ENCODE assay signal across 8 cellular contexts in genomic region chr17:36602924-36603384, GRCh38. TPM values are rescaled to one million over a fixed set of nuclear protein-coding genes. Genes with fewer than 3 reads are reported as not detected.
DNase-seq lines count a peak whose midpoint lies in the region; ATAC-seq and TF ChIP-seq lines count a peak whose summit lies in the region.

No MANE protein-coding gene starts in this region.

- no peaks in the 10 kb centered on the region for H3K27me3 Mint-ChIP-seq in chondrocyte (ENCODE audit: low read depth)

- DNase-seq in NCI-H2227 treated with DMSO at 0.1 percent for 48 hours (lab: John Stamatoyannopoulos, UW) (peak; percentile 57), chondrocyte (ENCODE audit: low spot score) (no peak)
- DNase-seq in activated CD4-positive, CD25-positive, alpha-beta regulatory T cell treated with anti-CD3 and anti-CD28 coated beads, Interleukin-2, amount 50 U/mL, for 72 hours = peak; percentile 57
- DNase-seq in stimulated activated CD4-positive, alpha-beta T cell treated with anti-CD3 and anti-CD28 coated beads, Interleukin-4, amount 100 ng/mL, for 1 hour = peak; percentile 64

- no peaks in the 10 kb centered on the region for H3K36me3 Mint-ChIP-seq in chondrocyte (ENCODE audit: low read depth)

- H3K27ac ChIP-seq in 22Rv1 = peak overlapping the region; percentile 81
- H3K27ac ChIP-seq in liver (ENCODE audit: low read depth in 1 of 2, low read length in 2 of 2) = no peak overlapping the region

- H3K4me3 ChIP-seq in GM12875 (ENCODE audit: low read depth, low read length) (peak overlapping the region; percentile 86), liver (ENCODE audit: low read depth in 1 of 3, low read length in 3 of 3) (peak overlapping the region; percentile 80 to 100 (median 82))

- no peaks in the 10 kb centered on the region for H3K36me3 ChIP-seq in liver (ENCODE audit: control insufficient read depth in 4 of 4, insufficient read depth in 3 of 4, low read depth in 1 of 4, low read length in 3 of 4)

- H3K4me3 Mint-ChIP-seq in chondrocyte (ENCODE audit: unreplicated experiment) = peak overlapping the region; percentile 76

- no peaks in the 10 kb centered on the region for H3K9me3 Mint-ChIP-seq in chondrocyte (ENCODE audit: low read depth)

- H3K27ac Mint-ChIP-seq in chondrocyte (ENCODE audit: unreplicated experiment) = peak overlapping the region; percentile 8

- H3K9me3 ChIP-seq in liver (ENCODE audit: control insufficient read depth in 4 of 4, low read length in 3 of 4) = no peaks in the 10 kb centered on the region

- peaks cover 30% of the 10 kb centered on the region for H3K4me1 Mint-ChIP-seq in chondrocyte (ENCODE audit: low read depth)

- H3K4me1 ChIP-seq in liver (ENCODE audit: control insufficient read depth in 4 of 4, insufficient read depth in 4 of 4, low read length in 3 of 4) = peaks cover 5 to 21% (median 15%) of the 10 kb centered on the region in 4 donors

- ATAC-seq in HG03039 (IDR thresholded peaks at IDR 0.05; ENCODE audit: unreplicated experiment) = no peak

- no peaks in the 10 kb centered on the region for H3K27me3 ChIP-seq in liver (ENCODE audit: control insufficient read depth in 4 of 4, insufficient read depth in 4 of 4, low read length in 3 of 4)

- peak; percentile 88 for TF ChIP-seq CTCF in 22Rv1 (IDR thresholded peaks at IDR 0.05)
- TF ChIP-seq CTCF in GM12875 (IDR thresholded peaks at IDR 0.05; ENCODE audit: borderline replicate concordance, insufficient read depth, low read depth, low read length) = peak; percentile 81
- TF ChIP-seq CTCF in chondrocyte (IDR thresholded peaks at IDR 0.05) = peak; percentile 96
- TF ChIP-seq CTCF in liver (IDR thresholded peaks at IDR 0.05; ENCODE audit: low read depth, low read length, missing input control) = peak; percentile 62

- H3K9ac ChIP-seq in liver (ENCODE audit: low read depth in 1 of 2, low read length in 2 of 2) = peak overlapping the region in 1 of 2 donors; percentile 29

- peak; percentile 68 to 79 for TF ChIP-seq RAD21 in liver (IDR thresholded peaks at IDR 0.05)

- WGBS in liver = 22% methylated on average over 5 of the region's 5 CpGs

TF ChIP-seq in liver, 16 proteins besides CTCF, POLR2A, EP300 and RAD21:
- TF ChIP-seq TAF1 (conservative IDR thresholded peaks at IDR 0.05) (no peak), NR2F2 (IDR thresholded peaks at IDR 0.05) (no peak), MAX (IDR thresholded peaks at IDR 0.05) (no peak)

RNA-seq across cellular contexts. Expression of gene MRM1, which starts 1.6 kb away (rescaled TPM):
- total RNA-seq in chondrocyte (2.5 to 3.9 TPM (median 2.6 TPM) in 3 replicates), liver (1 to 10 TPM; 4.7 to 5.9 TPM)
- 1 to 10 TPM; 3.2 to 5.7 TPM for polyA plus RNA-seq in liver

RNA-seq across cellular contexts. Expression of gene DHRS11, which starts 11.3 kb away (rescaled TPM):
- total RNA-seq in chondrocyte (4.2 to 7.0 TPM (median 5.1 TPM) in 3 replicates), liver (1 to 10 TPM; 5.8 to 8.0 TPM)
- 1 to 10 TPM; 4.2 to 7.2 TPM for polyA plus RNA-seq in liver

RNA-seq across cellular contexts. Expression of gene GGNBP2, which starts 58.2 kb away (rescaled TPM):
- total RNA-seq in chondrocyte (62.7 to 70.8 TPM (median 68.2 TPM) in 3 replicates), liver (10 to 100 TPM; 43.6 to 48.6 TPM)
- 10 to 100 TPM; 19.6 to 25.1 TPM for polyA plus RNA-seq in liver
